Comparison of ENCODE assay signal across 9 cellular contexts in genomic region chr15:56249080-56249479, GRCh38. TPM values are rescaled to one million over a fixed set of nuclear protein-coding genes. Genes with fewer than 3 reads are reported as not detected.
A peak's percentile ranks its signal among the peaks of the same experiment; 100 is the strongest.
DNase-seq lines count a peak whose midpoint lies in the region; ATAC-seq and TF ChIP-seq lines count a peak whose summit lies in the region.
"Had no signal": no experiment of that assay in that cellular context is flagged by ENCODE, and none has a peak within 500 bp of the region (broad histone marks: within the 10 kb centered on the region; RNA-seq: fewer than 3 reads in every experiment).

No MANE protein-coding gene starts in this region.

- peak; percentile 48 for TF ChIP-seq CTCF in BJ (IDR thresholded peaks at IDR 0.05; ENCODE audit: insufficient read depth, low read depth, low read length)
- no peak for TF ChIP-seq CTCF in RWPE1 (conservative IDR thresholded peaks at IDR 0.05; ENCODE audit: low read depth)
- peak in 4 of 12 donors; percentile 15 to 28 (median 20) for TF ChIP-seq CTCF in heart left ventricle (IDR thresholded peaks at IDR 0.05)

- CTCF ChIA-PET in BJ (lab: Yijun Ruan, JAX) (interaction anchor here (0.6 to 3.3 kb wide), 12 partner anchors 12 to 242 kb away, joined by 3 to 31 read pairs (median 4); no protein-coding TSS in a partner anchor), HEK293T (lab: Yijun Ruan, JAX) (interaction anchor here (0.7 to 1.5 kb wide), 3 partner anchors 178 to 195 kb away, joined by 3 to 6 read pairs (median 4); no protein-coding TSS in a partner anchor), RWPE1 (lab: Yijun Ruan, JAX) (interaction anchor here (0.7 to 2.2 kb wide), 4 partner anchors 178 to 368 kb away, joined by 3 to 11 read pairs (median 4); no protein-coding TSS in a partner anchor)

- no peak for DNase-seq in BJ (ENCODE audit: low read depth)
- peak; percentile 13 for DNase-seq in HEK293T (ENCODE audit: extremely low spot score)
- DNase-seq in RWPE1 (ENCODE audit: low spot score) = peak; percentile 21
- peak; percentile 52 for DNase-seq in glomerular visceral epithelial cell (ENCODE audit: extremely low spot score)
- no peak for DNase-seq in left cardiac atrium
- DNase-seq in heart left ventricle = no peak

- POLR2A ChIA-PET in BJ (lab: Charles Lee) (no interaction called here), HEK293T (lab: Yijun Ruan, JAX) (no interaction called here), RWPE1 (lab: Yijun Ruan, JAX; ENCODE audit: low non-redundant PET) (no interaction called here)

- TF ChIP-seq POLR2A in heart left ventricle (IDR thresholded peaks at IDR 0.05) = no peak

- H3K27me3 ChIP-seq in BJ (ENCODE audit: control insufficient read depth, insufficient read depth, low read length) (peaks cover 4% of the 10 kb centered on the region), heart left ventricle (peaks cover 0 to 2% (median 0%) of the 10 kb centered on the region in 9 donors)

- H3K4me3 ChIP-seq in BJ (ENCODE audit: low read depth, low read length) = no peak overlapping the region
- H3K4me3 ChIP-seq in heart left ventricle = no peak overlapping the region

- intact Hi-C loops in left cardiac atrium (cut with DNase I) (loop anchor here in 1 of 2 donors (10.0 kb wide), 1 partner anchor 144 kb away; no protein-coding TSS in a partner anchor), heart left ventricle (cut with DNase I) (loop anchor here in 8 of 10 donors (5.0 to 10.0 kb wide), 6 partner anchors 144 to 254 kb away; partner anchors contain the start of gene NEDD4 (in 3 of the 8))

- H3K9me3 ChIP-seq in heart left ventricle = no peaks in the 10 kb centered on the region
- H3K9me3 ChIP-seq: neutrophil had no signal

- H3K27ac ChIP-seq in RWPE1 (no peak overlapping the region), heart left ventricle (no peak overlapping the region)
- H3K27ac ChIP-seq: neutrophil had no signal

- ATAC-seq in HG03135 (IDR thresholded peaks at IDR 0.05; ENCODE audit: unreplicated experiment) (no peak), left cardiac atrium (no peak), GM21423 (IDR thresholded peaks at IDR 0.05; ENCODE audit: unreplicated experiment) (no peak), heart left ventricle (no peak)

- peaks cover 0 to 23% (median 11%) of the 10 kb centered on the region in 12 donors for H3K4me1 ChIP-seq in heart left ventricle

- H3K36me3 ChIP-seq in BJ (ENCODE audit: control insufficient read depth, insufficient read depth, low read length) (no peaks in the 10 kb centered on the region), heart left ventricle (no peaks in the 10 kb centered on the region)
- H3K36me3 ChIP-seq: neutrophil had no signal

TF ChIP-seq in HEK293T, 16 proteins besides CTCF, POLR2A, EP300 and RAD21:
- no peak for TF ChIP-seq CTBP1 (IDR thresholded peaks at IDR 0.05; ENCODE audit: borderline replicate concordance)
- peak; percentile 36; the same call in 1 of the 2 replicates for TF ChIP-seq PKNOX1 (IDR thresholded peaks at IDR 0.05)

RNA-seq across cellular contexts. Expression of gene RFX7, which starts 5.4 kb away (rescaled TPM):
- 3.5 and 5.5 TPM in 2 replicates for polyA plus RNA-seq in BJ (2011; rRNA removed)
- 14.2 and 15.0 TPM in 2 replicates for polyA minus RNA-seq in BJ (2011; rRNA and poly(A)+ RNA removed)
- 1 to 10 TPM; 5.6 to 8.2 TPM for total RNA-seq in left cardiac atrium
- 10 to 100 TPM in 4 of 9 donors, 1 to 10 TPM in 5; 6.0 to 15.2 (median 8.2) TPM for total RNA-seq in heart left ventricle
- 1 to 10 TPM in 1 of 2 donors, under 1 TPM in 1; 0.91 to 2.1 TPM for polyA plus RNA-seq in heart left ventricle

Comparison
In these comparisons a context has a peak if more than half of its experiments do, and no peak if none do; other contexts are left out.
1. DNase-seq: peak in HEK293T (single experiment), RWPE1 (single experiment) and glomerular visceral epithelial cell (single experiment); none in BJ (single experiment), left cardiac atrium (single experiment) and heart left ventricle (0 of 5).